ENCODE assay signal across 18 cellular contexts in the genomic region with DNA sequence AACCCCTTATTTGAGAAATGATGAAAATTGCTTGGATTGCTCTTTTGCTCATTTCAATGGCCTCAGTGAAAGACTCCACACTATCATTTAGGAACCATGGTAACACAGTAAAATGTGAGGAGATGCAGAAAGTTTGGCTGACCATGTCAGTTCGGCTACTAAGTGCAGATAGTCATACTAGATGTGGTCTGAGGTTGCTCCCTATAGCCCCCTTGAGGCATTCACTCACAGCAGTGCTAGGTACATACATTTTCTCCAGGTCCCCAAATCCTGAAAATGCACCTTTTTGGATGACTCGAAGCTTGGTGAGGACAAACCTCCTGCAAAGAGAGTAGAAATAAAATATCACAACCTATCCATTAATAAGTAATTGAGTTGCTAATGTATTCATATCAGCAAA.
A peak's percentile ranks its signal among the peaks of the same experiment; 100 is the strongest.
DNase-seq lines count a peak whose midpoint lies in the region; ATAC-seq and TF ChIP-seq lines count a peak whose summit lies in the region.
"Had no signal": no experiment of that assay in that cellular context is flagged by ENCODE, and none has a peak within 500 bp of the region (broad histone marks: within the 10 kb centered on the region; RNA-seq: fewer than 3 reads in every experiment).

No MANE protein-coding gene starts in this region.

- no peak overlapping the region for H3K4me2 ChIP-seq in GM23338
- no peak overlapping the region for H3K4me2 ChIP-seq in neural progenitor cell
- H3K4me2 ChIP-seq: KMS-11 had no signal

- H3K27ac ChIP-seq in GM23338 (ENCODE audit: low read depth) (no peak overlapping the region), endodermal cell (ENCODE audit: low read depth, low read length) (no peak overlapping the region), neural progenitor cell (peak overlapping the region; percentile 23)
- H3K27ac ChIP-seq: HL-60, KMS-11 had no signal

- H3K79me2 ChIP-seq in GM23338 (replicated peaks; ENCODE audit: insufficient read depth) (no peaks in the 10 kb centered on the region), neural progenitor cell (ENCODE audit: low read depth) (no peaks in the 10 kb centered on the region)

- no peaks in the 10 kb centered on the region for H3F3A ChIP-seq in GM23338 (replicated peaks; ENCODE audit: low read depth)
- peaks cover 13% of the 10 kb centered on the region for H3F3A ChIP-seq in neural progenitor cell (ENCODE audit: low read depth)

- no peak overlapping the region for H3K27ac Mint-ChIP-seq in GM23338
- H3K27ac Mint-ChIP-seq in endodermal cell: no peak overlapping the region
- H3K27ac Mint-ChIP-seq in neural progenitor cell: no peak overlapping the region
- H3K27ac Mint-ChIP-seq: CD4-positive, CD25-positive, alpha-beta regulatory T cell; CD8-positive, alpha-beta memory T cell; HFFc6 had no signal

- H3K9me3 ChIP-seq in endodermal cell (ENCODE audit: control insufficient read depth, low read length) (no peaks in the 10 kb centered on the region), neural progenitor cell (ENCODE audit: low read depth) (no peaks in the 10 kb centered on the region)
- H3K9me3 ChIP-seq: BE2C had no signal

- H3K4me3 Mint-ChIP-seq in GM23338 (no peak overlapping the region), endodermal cell (no peak overlapping the region), neural progenitor cell (no peak overlapping the region)
- H3K4me3 Mint-ChIP-seq: CD4-positive, CD25-positive, alpha-beta regulatory T cell; CD8-positive, alpha-beta memory T cell; HFFc6 had no signal

- H3K36me3 Mint-ChIP-seq in GM23338 (ENCODE audit: low read depth): no peaks in the 10 kb centered on the region
- H3K36me3 Mint-ChIP-seq in endodermal cell (ENCODE audit: low read depth): no peaks in the 10 kb centered on the region
- H3K36me3 Mint-ChIP-seq in neural progenitor cell: no peaks in the 10 kb centered on the region
- H3K36me3 Mint-ChIP-seq: CD4-positive, CD25-positive, alpha-beta regulatory T cell; CD8-positive, alpha-beta memory T cell had no signal

- H3K9me3 Mint-ChIP-seq in GM23338 (no peaks in the 10 kb centered on the region), endodermal cell (peaks cover under 1% of the 10 kb centered on the region), neural progenitor cell (no peaks in the 10 kb centered on the region)

- H3K9me2 ChIP-seq in GM23338 (ENCODE audit: insufficient read depth): no peaks in the 10 kb centered on the region

- H2AFZ ChIP-seq in GM23338: no peak overlapping the region
- H2AFZ ChIP-seq in neural progenitor cell (replicated peaks): no peak overlapping the region

- H3K4me3 ChIP-seq in GM23338 (no peak overlapping the region), endodermal cell (ENCODE audit: low read length) (no peak overlapping the region), neural progenitor cell (no peak overlapping the region)

- WGBS in endodermal cell (ENCODE audit: insufficient coverage in 1 of 2, insufficient read length in 1 of 2), 2 experiments: 87% methylated on average over 2 of the region's 2 CpGs; no CpG with 5 or more reads in 1 of the 2 experiments

- H3K4me1 ChIP-seq in GM23338 (ENCODE audit: insufficient read depth) (no peaks in the 10 kb centered on the region; the same call in 1 of the 2 replicates), endodermal cell (ENCODE audit: control insufficient read depth, insufficient read depth, low read length) (no peaks in the 10 kb centered on the region), neural progenitor cell (peaks cover 16% of the 10 kb centered on the region)
- H3K4me1 ChIP-seq: BE2C had no signal

- peak; percentile 23 for DNase-seq in GM23338 (ENCODE audit: low spot score)
- no peak for DNase-seq in endodermal cell
- DNase-seq in neural progenitor cell (ENCODE audit: low spot score): no peak
- no peak for DNase-seq in stimulated activated CD4-positive, alpha-beta T cell treated with anti-CD3 and anti-CD28 coated beads, Interleukin-1b, Interleukin-23, amount 100 ng/mL, for 48 hours
- no peak for DNase-seq in NCI-H1417 treated with DMSO at 0.1 percent for 48 hours (lab: John Stamatoyannopoulos, UW)
- DNase-seq in NCI-H128 (lab: John Stamatoyannopoulos, UW; ENCODE audit: unreplicated experiment): no peak
- no peak for DNase-seq in stimulated activated CD4-positive, alpha-beta T cell treated with anti-CD3 and anti-CD28 coated beads, Interleukin-4, amount 100 ng/mL, for 4 hours
- DNase-seq: ACHN; BE2C; C1 segment of cervical spinal cord; CD4-positive, CD25-positive, alpha-beta regulatory T cell; CD8-positive, alpha-beta memory T cell; COR-L47; HFFc6 had no signal

- no peaks in the 10 kb centered on the region for H3K27me3 Mint-ChIP-seq in GM23338 (ENCODE audit: insufficient read depth, low read depth, poor library complexity)
- no peaks in the 10 kb centered on the region for H3K27me3 Mint-ChIP-seq in endodermal cell (ENCODE audit: insufficient read depth)
- H3K27me3 Mint-ChIP-seq in neural progenitor cell (ENCODE audit: insufficient read depth, low read depth): no peaks in the 10 kb centered on the region
- H3K27me3 Mint-ChIP-seq: CD4-positive, CD25-positive, alpha-beta regulatory T cell; CD8-positive, alpha-beta memory T cell had no signal

- H3K36me3 ChIP-seq in GM23338 (ENCODE audit: insufficient read depth): no peaks in the 10 kb centered on the region
- no peaks in the 10 kb centered on the region for H3K36me3 ChIP-seq in endodermal cell (ENCODE audit: control insufficient read depth, insufficient read depth, low read length)
- no peaks in the 10 kb centered on the region for H3K36me3 ChIP-seq in neural progenitor cell
- H3K36me3 ChIP-seq: BE2C had no signal

- peaks cover 1% of the 10 kb centered on the region; the same call in 2 of the 3 replicates for H3K4me1 Mint-ChIP-seq in GM23338
- no peaks in the 10 kb centered on the region for H3K4me1 Mint-ChIP-seq in endodermal cell
- no peaks in the 10 kb centered on the region for H3K4me1 Mint-ChIP-seq in neural progenitor cell
- H3K4me1 Mint-ChIP-seq: CD4-positive, CD25-positive, alpha-beta regulatory T cell; CD8-positive, alpha-beta memory T cell had no signal

- no peaks in the 10 kb centered on the region for H3K27me3 ChIP-seq in GM23338 (ENCODE audit: insufficient read depth)
- H3K27me3 ChIP-seq in endodermal cell (ENCODE audit: control insufficient read depth, insufficient read depth, low read length, poor library complexity, severe bottlenecking): no peaks in the 10 kb centered on the region
- H3K27me3 ChIP-seq in neural progenitor cell: no peaks in the 10 kb centered on the region
- H3K27me3 ChIP-seq: BE2C had no signal

- H3K9ac ChIP-seq in endodermal cell (ENCODE audit: extremely low read depth, low read length, poor library complexity, severe bottlenecking): no peak overlapping the region
- no peak overlapping the region for H3K9ac ChIP-seq in neural progenitor cell
- H3K9ac ChIP-seq: KMS-11 had no signal

- no peaks in the 10 kb centered on the region for H4K20me1 ChIP-seq in GM23338 (replicated peaks; ENCODE audit: insufficient read depth)
- no peaks in the 10 kb centered on the region for H4K20me1 ChIP-seq in neural progenitor cell (ENCODE audit: low read depth)

- ATAC-seq in GM23338 (peak; percentile 79), HG02884 (IDR thresholded peaks at IDR 0.05; ENCODE audit: unreplicated experiment) (peak; percentile 46)
- ATAC-seq: HCT116 had no signal

- peak; percentile 25 to 30; a peak in 3 of 4 replicates for TF ChIP-seq CTCF in GM23338 (conservative IDR thresholded peaks at IDR 0.05; ENCODE audit: low read depth in 2 of 2)
- peak; percentile 46 for TF ChIP-seq CTCF in endodermal cell (conservative IDR thresholded peaks at IDR 0.05)
- TF ChIP-seq CTCF in neural progenitor cell (IDR thresholded peaks at IDR 0.05): no peak

TF ChIP-seq in GM23338, 12 proteins besides CTCF, POLR2A, EP300 and RAD21 (continues in another document):
- TF ChIP-seq, protein P1, sequence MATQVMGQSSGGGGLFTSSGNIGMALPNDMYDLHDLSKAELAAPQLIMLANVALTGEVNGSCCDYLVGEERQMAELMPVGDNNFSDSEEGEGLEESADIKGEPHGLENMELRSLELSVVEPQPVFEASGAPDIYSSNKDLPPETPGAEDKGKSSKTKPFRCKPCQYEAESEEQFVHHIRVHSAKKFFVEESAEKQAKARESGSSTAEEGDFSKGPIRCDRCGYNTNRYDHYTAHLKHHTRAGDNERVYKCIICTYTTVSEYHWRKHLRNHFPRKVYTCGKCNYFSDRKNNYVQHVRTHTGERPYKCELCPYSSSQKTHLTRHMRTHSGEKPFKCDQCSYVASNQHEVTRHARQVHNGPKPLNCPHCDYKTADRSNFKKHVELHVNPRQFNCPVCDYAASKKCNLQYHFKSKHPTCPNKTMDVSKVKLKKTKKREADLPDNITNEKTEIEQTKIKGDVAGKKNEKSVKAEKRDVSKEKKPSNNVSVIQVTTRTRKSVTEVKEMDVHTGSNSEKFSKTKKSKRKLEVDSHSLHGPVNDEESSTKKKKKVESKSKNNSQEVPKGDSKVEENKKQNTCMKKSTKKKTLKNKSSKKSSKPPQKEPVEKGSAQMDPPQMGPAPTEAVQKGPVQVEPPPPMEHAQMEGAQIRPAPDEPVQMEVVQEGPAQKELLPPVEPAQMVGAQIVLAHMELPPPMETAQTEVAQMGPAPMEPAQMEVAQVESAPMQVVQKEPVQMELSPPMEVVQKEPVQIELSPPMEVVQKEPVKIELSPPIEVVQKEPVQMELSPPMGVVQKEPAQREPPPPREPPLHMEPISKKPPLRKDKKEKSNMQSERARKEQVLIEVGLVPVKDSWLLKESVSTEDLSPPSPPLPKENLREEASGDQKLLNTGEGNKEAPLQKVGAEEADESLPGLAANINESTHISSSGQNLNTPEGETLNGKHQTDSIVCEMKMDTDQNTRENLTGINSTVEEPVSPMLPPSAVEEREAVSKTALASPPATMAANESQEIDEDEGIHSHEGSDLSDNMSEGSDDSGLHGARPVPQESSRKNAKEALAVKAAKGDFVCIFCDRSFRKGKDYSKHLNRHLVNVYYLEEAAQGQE (IDR thresholded peaks at IDR 0.05; ENCODE audit: unreplicated experiment): no peak
- TF ChIP-seq JUNB (IDR thresholded peaks at IDR 0.05; ENCODE audit: unreplicated experiment) (no peak), ZNF114 (CRISPR knock-in tag; IDR thresholded peaks at IDR 0.05) (no peak), POLR2AphosphoS5 (IDR thresholded peaks at IDR 0.05; ENCODE audit: low read depth) (no peak), CREB1 (CRISPR knock-in tag; IDR thresholded peaks at IDR 0.05; ENCODE audit: low read depth) (no peak), ZNF331 (CRISPR knock-in tag; IDR thresholded peaks at IDR 0.05; ENCODE audit: low read depth) (no peak), STAT1 (IDR thresholded peaks at IDR 0.05; ENCODE audit: unreplicated experiment) (no peak), EZH2phosphoT487 (IDR thresholded peaks at IDR 0.05; ENCODE audit: unreplicated experiment) (no peak), NANOG (IDR thresholded peaks at IDR 0.05; ENCODE audit: borderline replicate concordance) (no peak), EZH2 (IDR thresholded peaks at IDR 0.05; ENCODE audit: low read depth, unreplicated experiment) (no peak)
